8 cellular contexts compared by ENCODE assay signal in the genomic region with DNA sequence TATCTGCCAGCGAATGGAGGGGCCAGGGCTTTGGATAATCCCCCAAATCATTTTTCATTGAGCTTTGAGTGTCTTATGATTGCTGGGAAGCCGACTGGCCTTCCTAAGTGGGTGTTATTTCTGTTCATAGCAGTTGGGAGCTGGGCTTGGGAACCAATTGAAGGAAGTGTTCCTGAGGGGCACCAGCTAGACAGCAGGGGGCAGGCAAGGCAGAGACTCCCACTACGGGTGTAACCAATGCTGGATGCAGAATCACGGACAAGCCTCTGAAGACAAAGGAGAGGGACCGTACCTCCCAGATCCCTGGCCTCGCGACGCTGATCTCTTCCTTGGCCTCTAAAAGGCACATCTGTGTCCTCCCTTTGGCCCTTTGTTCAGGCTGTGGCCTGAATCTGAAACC.
DNase-seq lines count a peak whose midpoint lies in the region; ATAC-seq, FAIRE-seq and TF ChIP-seq lines count a peak whose summit lies in the region.

No MANE protein-coding gene starts in this region.

- peaks cover 2% of the 10 kb centered on the region for H3K36me3 Mint-ChIP-seq in astrocyte (ENCODE audit: low read depth, unreplicated experiment)

- H3K27me3 ChIP-seq in astrocyte (ENCODE audit: insufficient read depth, low read length) (peaks cover 5% of the 10 kb centered on the region), keratinocyte (ENCODE audit: control insufficient read depth, extremely low read depth, insufficient read depth, low read length) (no peaks in the 10 kb centered on the region), esophagus squamous epithelium (peaks cover 0 to 69% (median 0%) of the 10 kb centered on the region in 4 donors)

- H3K36me3 ChIP-seq in astrocyte (ENCODE audit: insufficient read depth, low read length) (no peaks in the 10 kb centered on the region), keratinocyte (ENCODE audit: control insufficient read depth in 2 of 2, extremely low read depth in 1 of 2, insufficient read depth in 2 of 2, low read length in 2 of 2) (no peaks in the 10 kb centered on the region), esophagus squamous epithelium (no peaks in the 10 kb centered on the region)

- peak; percentile 33 for DNase-seq in DMS114 treated with DMSO at 0.1 percent for 48 hours (lab: John Stamatoyannopoulos, UW; ENCODE audit: unreplicated experiment)
- DNase-seq in NCI-H1092 treated with DMSO at 0.1 percent for 48 hours (lab: John Stamatoyannopoulos, UW): peak; percentile 98
- no peak for DNase-seq in astrocyte (ENCODE audit: low read depth)
- no peak for DNase-seq in keratinocyte (ENCODE audit: low read depth, low spot score)
- DNase-seq in esophagus squamous epithelium (lab: John Stamatoyannopoulos, UW): no peak

- H3K27ac ChIP-seq in astrocyte (ENCODE audit: low read depth, low read length): no peak overlapping the region
- no peak overlapping the region for H3K27ac ChIP-seq in keratinocyte (ENCODE audit: control insufficient read depth, insufficient read depth, low read length)
- no peak overlapping the region for H3K27ac ChIP-seq in esophagus squamous epithelium

- FAIRE-seq in astrocyte (lab: Jason Lieb, UNC): no peak
- no peak for FAIRE-seq in keratinocyte (lab: Jason Lieb, UNC)

- H3K4me1 ChIP-seq in astrocyte (ENCODE audit: insufficient read depth, low read length) (no peaks in the 10 kb centered on the region), keratinocyte (ENCODE audit: control insufficient read depth, extremely low read depth, insufficient read depth, low read length) (peaks cover 19% of the 10 kb centered on the region), esophagus squamous epithelium (peaks cover 0 to 21% (median 13%) of the 10 kb centered on the region in 3 donors)

- no peak overlapping the region for H3K4me3 Mint-ChIP-seq in astrocyte (ENCODE audit: unreplicated experiment)

- H3K9me1 ChIP-seq in keratinocyte (ENCODE audit: control insufficient read depth, extremely low read depth, insufficient read depth, low read length): no peaks in the 10 kb centered on the region

- H2AFZ ChIP-seq in astrocyte (ENCODE audit: low read depth, low read length) (no peak overlapping the region), keratinocyte (ENCODE audit: control insufficient read depth, low read length) (peak overlapping the region; percentile 74)

- dilution Hi-C loops in keratinocyte (cut with MboI; ENCODE audit: extremely low pct_ligation_motif_present, low sequenced_read_pairs): no loop called here

- H3K9me3 ChIP-seq in astrocyte (ENCODE audit: insufficient read depth, low read depth, low read length) (no peaks in the 10 kb centered on the region), keratinocyte (ENCODE audit: control insufficient read depth, low read depth, low read length) (no peaks in the 10 kb centered on the region), esophagus squamous epithelium (no peaks in the 10 kb centered on the region)

- 13 to 27% methylated on average over 3 to 6 of the region's 8 CpGs for WGBS in esophagus squamous epithelium, 2 donors

- peaks cover 49% of the 10 kb centered on the region for H3K27me3 Mint-ChIP-seq in astrocyte (ENCODE audit: low read depth, unreplicated experiment)

- no peaks in the 10 kb centered on the region for H3K4me1 Mint-ChIP-seq in astrocyte (ENCODE audit: low read depth, unreplicated experiment)

- no peaks in the 10 kb centered on the region for H4K20me1 ChIP-seq in astrocyte (ENCODE audit: insufficient read depth, low read length)
- H4K20me1 ChIP-seq in keratinocyte (ENCODE audit: control insufficient read depth, extremely low read depth, insufficient read depth, low read length): no peaks in the 10 kb centered on the region

- H3K9me3 Mint-ChIP-seq in astrocyte (ENCODE audit: unreplicated experiment): peaks cover 6% of the 10 kb centered on the region

- H3K4me3 ChIP-seq in astrocyte (ENCODE audit: insufficient read depth, low read depth, low read length) (no peak overlapping the region), keratinocyte (ENCODE audit: control insufficient read depth in 2 of 3, extremely low read depth in 1 of 3, insufficient read depth in 2 of 3, low read depth in 1 of 3, low read length in 3 of 3) (no peak overlapping the region), esophagus squamous epithelium (no peak overlapping the region)

- peak; percentile 25 for TF ChIP-seq CTCF in astrocyte (IDR thresholded peaks at IDR 0.05; ENCODE audit: insufficient read depth, low read depth, low read length)
- peak in 2 of 3 experiments; percentile 11 to 53 for TF ChIP-seq CTCF in keratinocyte (optimal IDR thresholded peaks at IDR 0.05 in 1 of 3, IDR thresholded peaks at IDR 0.05 in 1 of 3, conservative IDR thresholded peaks at IDR 0.05 in 1 of 3; ENCODE audit: extremely low read depth in 1 of 3, insufficient read depth in 2 of 3, low read length in 3 of 3)
- peak in 2 of 6 experiments; percentile 13 to 16 for TF ChIP-seq CTCF in esophagus squamous epithelium (IDR thresholded peaks at IDR 0.05)

- no peak for TF ChIP-seq POLR2A in esophagus squamous epithelium (IDR thresholded peaks at IDR 0.05)

- ATAC-seq in HG02870 (IDR thresholded peaks at IDR 0.05; ENCODE audit: unreplicated experiment) (no peak), HG02678 (IDR thresholded peaks at IDR 0.05; ENCODE audit: unreplicated experiment) (no peak), HG02970 (IDR thresholded peaks at IDR 0.05; ENCODE audit: low FRiP score, unreplicated experiment) (no peak)

- H3K4me2 ChIP-seq in astrocyte (ENCODE audit: low read length) (no peak overlapping the region), keratinocyte (ENCODE audit: control insufficient read depth, extremely low read depth, insufficient read depth, low read depth, low read length) (peak overlapping the region; percentile 41)

- H3K79me2 ChIP-seq in astrocyte (ENCODE audit: insufficient read depth, low read length): no peaks in the 10 kb centered on the region
- H3K79me2 ChIP-seq in keratinocyte (ENCODE audit: control insufficient read depth, insufficient read depth, low read length): no peaks in the 10 kb centered on the region

- H3K9ac ChIP-seq in astrocyte (ENCODE audit: low read length) (no peak overlapping the region), keratinocyte (ENCODE audit: control insufficient read depth, extremely low read depth, insufficient read depth, low read length) (no peak overlapping the region)

- H3K27ac Mint-ChIP-seq in astrocyte (ENCODE audit: unreplicated experiment): no peak overlapping the region

- intact Hi-C loops in esophagus squamous epithelium (cut with DNase I): no loop called here

Comparison
In these comparisons a context has a peak if more than half of its experiments do, and no peak if none do; other contexts are left out.
1. DNase-seq: peak in DMS114 treated with DMSO at 0.1 percent for 48 hours (single experiment) and NCI-H1092 treated with DMSO at 0.1 percent for 48 hours (single experiment); none in astrocyte (single experiment), keratinocyte (single experiment) and esophagus squamous epithelium (single experiment).